ENCODE assay signal across 1 cellular context in the genomic region with DNA sequence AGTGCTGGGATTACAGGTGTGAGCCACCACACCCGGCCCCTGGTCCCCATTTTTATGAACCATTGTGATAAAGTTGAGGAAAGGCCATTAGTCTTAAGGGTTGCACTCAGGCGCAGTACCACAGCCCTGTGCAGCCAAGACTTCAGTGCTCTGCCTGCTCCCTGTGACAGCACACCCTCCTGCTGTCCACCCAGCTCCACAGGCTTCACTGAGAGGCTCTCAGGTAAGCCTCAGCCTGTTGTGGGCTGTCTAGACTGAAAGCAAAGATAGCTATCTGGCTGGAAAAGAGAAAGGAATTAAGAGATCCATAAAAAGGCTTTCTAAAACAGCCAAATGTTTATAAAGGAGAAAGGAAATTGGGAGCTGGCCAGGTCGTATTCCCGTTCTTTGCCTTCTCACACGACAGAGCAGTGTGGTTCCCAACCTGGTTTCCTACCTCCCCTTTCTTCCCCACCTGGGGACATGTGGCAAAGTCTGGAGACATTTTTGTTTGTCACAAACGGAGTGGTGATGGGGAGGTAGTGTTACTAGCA.
TF ChIP-seq lines count a peak whose summit lies in the region.

No MANE protein-coding gene starts in this region.

TF ChIP-seq in GM23338, 12 proteins besides CTCF, POLR2A, EP300 and RAD21:
- TF ChIP-seq, protein P1, sequence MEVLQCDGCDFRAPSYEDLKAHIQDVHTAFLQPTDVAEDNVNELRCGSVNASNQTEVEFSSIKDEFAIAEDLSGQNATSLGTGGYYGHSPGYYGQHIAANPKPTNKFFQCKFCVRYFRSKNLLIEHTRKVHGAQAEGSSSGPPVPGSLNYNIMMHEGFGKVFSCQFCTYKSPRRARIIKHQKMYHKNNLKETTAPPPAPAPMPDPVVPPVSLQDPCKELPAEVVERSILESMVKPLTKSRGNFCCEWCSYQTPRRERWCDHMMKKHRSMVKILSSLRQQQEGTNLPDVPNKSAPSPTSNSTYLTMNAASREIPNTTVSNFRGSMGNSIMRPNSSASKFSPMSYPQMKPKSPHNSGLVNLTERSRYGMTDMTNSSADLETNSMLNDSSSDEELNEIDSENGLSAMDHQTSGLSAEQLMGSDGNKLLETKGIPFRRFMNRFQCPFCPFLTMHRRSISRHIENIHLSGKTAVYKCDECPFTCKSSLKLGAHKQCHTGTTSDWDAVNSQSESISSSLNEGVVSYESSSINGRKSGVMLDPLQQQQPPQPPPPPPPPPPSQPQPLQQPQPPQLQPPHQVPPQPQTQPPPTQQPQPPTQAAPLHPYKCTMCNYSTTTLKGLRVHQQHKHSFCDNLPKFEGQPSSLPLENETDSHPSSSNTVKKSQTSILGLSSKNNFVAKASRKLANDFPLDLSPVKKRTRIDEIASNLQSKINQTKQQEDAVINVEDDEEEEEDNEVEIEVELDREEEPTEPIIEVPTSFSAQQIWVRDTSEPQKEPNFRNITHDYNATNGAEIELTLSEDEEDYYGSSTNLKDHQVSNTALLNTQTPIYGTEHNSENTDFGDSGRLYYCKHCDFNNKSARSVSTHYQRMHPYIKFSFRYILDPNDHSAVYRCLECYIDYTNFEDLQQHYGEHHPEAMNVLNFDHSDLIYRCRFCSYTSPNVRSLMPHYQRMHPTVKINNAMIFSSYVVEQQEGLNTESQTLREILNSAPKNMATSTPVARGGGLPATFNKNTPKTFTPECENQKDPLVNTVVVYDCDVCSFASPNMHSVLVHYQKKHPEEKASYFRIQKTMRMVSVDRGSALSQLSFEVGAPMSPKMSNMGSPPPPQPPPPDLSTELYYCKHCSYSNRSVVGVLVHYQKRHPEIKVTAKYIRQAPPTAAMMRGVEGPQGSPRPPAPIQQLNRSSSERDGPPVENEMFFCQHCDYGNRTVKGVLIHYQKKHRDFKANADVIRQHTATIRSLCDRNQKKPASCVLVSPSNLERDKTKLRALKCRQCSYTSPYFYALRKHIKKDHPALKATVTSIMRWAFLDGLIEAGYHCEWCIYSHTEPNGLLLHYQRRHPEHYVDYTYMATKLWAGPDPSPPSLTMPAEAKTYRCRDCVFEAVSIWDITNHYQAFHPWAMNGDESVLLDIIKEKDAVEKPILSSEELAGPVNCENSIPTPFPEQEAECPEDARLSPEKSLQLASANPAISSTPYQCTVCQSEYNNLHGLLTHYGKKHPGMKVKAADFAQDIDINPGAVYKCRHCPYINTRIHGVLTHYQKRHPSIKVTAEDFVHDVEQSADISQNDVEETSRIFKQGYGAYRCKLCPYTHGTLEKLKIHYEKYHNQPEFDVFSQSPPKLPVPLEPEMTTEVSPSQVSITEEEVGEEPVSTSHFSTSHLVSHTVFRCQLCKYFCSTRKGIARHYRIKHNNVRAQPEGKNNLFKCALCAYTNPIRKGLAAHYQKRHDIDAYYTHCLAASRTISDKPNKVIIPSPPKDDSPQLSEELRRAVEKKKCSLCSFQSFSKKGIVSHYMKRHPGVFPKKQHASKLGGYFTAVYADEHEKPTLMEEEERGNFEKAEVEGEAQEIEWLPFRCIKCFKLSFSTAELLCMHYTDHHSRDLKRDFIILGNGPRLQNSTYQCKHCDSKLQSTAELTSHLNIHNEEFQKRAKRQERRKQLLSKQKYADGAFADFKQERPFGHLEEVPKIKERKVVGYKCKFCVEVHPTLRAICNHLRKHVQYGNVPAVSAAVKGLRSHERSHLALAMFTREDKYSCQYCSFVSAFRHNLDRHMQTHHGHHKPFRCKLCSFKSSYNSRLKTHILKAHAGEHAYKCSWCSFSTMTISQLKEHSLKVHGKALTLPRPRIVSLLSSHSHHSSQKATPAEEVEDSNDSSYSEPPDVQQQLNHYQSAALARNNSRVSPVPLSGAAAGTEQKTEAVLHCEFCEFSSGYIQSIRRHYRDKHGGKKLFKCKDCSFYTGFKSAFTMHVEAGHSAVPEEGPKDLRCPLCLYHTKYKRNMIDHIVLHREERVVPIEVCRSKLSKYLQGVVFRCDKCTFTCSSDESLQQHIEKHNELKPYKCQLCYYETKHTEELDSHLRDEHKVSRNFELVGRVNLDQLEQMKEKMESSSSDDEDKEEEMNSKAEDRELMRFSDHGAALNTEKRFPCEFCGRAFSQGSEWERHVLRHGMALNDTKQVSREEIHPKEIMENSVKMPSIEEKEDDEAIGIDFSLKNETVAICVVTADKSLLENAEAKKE (CRISPR knock-in tag; IDR thresholded peaks at IDR 0.05) = no peak
- TF ChIP-seq EZH2phosphoT487 (IDR thresholded peaks at IDR 0.05; ENCODE audit: unreplicated experiment) (no peak), CREB1 (CRISPR knock-in tag; IDR thresholded peaks at IDR 0.05; ENCODE audit: low read depth) (no peak), JUNB (IDR thresholded peaks at IDR 0.05; ENCODE audit: unreplicated experiment) (no peak), POLR2AphosphoS5 (IDR thresholded peaks at IDR 0.05; ENCODE audit: low read depth) (no peak), ZNF114 (CRISPR knock-in tag; IDR thresholded peaks at IDR 0.05) (no peak), EZH2 (IDR thresholded peaks at IDR 0.05; ENCODE audit: low read depth, unreplicated experiment) (no peak), ZNF331 (CRISPR knock-in tag; IDR thresholded peaks at IDR 0.05; ENCODE audit: low read depth) (no peak), STAT1 (IDR thresholded peaks at IDR 0.05; ENCODE audit: unreplicated experiment) (no peak)
- TF ChIP-seq, protein P2, sequence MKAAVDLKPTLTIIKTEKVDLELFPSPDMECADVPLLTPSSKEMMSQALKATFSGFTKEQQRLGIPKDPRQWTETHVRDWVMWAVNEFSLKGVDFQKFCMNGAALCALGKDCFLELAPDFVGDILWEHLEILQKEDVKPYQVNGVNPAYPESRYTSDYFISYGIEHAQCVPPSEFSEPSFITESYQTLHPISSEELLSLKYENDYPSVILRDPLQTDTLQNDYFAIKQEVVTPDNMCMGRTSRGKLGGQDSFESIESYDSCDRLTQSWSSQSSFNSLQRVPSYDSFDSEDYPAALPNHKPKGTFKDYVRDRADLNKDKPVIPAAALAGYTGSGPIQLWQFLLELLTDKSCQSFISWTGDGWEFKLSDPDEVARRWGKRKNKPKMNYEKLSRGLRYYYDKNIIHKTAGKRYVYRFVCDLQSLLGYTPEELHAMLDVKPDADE (IDR thresholded peaks at IDR 0.05) = no peak
